In the genomic region with DNA sequence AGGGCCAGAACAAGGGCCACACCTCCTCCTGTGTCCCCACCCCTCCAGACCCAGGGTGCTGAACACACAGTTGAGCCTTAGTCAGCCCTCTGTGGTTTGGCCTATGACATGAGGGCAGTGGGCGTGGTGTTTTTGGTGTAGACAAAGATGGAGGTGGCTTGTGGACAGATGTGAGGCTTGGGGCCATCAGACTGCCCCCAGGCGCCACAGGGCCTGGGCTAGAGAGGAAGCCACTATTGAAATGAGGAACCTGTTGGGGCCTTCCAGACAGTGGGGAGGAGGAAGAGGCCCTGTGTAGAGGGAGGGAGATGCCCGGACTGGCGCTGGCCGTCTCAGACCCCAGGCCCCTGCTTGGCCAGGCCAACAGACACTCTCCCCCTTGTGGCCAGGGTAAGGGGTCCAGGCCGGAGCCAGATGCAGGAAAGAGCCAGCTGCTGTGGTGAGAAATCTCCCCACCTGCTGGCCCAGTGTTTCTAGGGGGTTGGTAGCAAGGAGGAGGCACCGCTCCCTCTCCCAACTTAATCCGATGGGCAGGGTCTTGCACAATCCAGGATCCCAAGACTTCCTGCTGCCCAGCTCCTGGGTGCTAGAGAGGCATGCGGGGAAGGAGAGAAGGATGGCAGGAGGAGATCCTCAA, we compare ENCODE assay signal across 8 cellular contexts. TPM values are rescaled to one million over a fixed set of nuclear protein-coding genes. Genes with fewer than 3 reads are reported as not detected.
A peak's percentile ranks its signal among the peaks of the same experiment; 100 is the strongest.
DNase-seq lines count a peak whose midpoint lies in the region; ATAC-seq and TF ChIP-seq lines count a peak whose summit lies in the region.

No MANE protein-coding gene starts in this region.

- H3K79me2 ChIP-seq in Loucy (ENCODE audit: insufficient read depth, low read length), result no peaks in the 10 kb centered on the region

- H3K4me2 ChIP-seq in Loucy (ENCODE audit: low read depth, low read length, poor library complexity, severe bottlenecking), result no peak overlapping the region

- intact Hi-C loops in right lobe of liver (cut with DNase I) (no loop called here), aorta (cut with DNase I) (no loop called here)

- peak; percentile 15 for TF ChIP-seq POLR2A in GM18951 (IDR thresholded peaks at IDR 0.05; ENCODE audit: extremely low read depth, insufficient read depth, insufficient read length)
- TF ChIP-seq POLR2A in right lobe of liver (IDR thresholded peaks at IDR 0.05), result peak; percentile 19

- H3K27me3 ChIP-seq in Loucy (ENCODE audit: insufficient read depth, low read length, poor library complexity, severe bottlenecking) (no peaks in the 10 kb centered on the region), right lobe of liver (no peaks in the 10 kb centered on the region), aorta (ENCODE audit: control insufficient read depth in 1 of 2, insufficient read depth in 2 of 2, low read length in 1 of 2) (no peaks in the 10 kb centered on the region)

- H3K4me3 ChIP-seq in Loucy (ENCODE audit: low read length, poor library complexity, severe bottlenecking) (no peak overlapping the region), astrocyte of the cerebellum (ENCODE audit: low read depth, low read length) (no peak overlapping the region), right lobe of liver (no peak overlapping the region), aorta (ENCODE audit: low read length in 2 of 2) (no peak overlapping the region)

- WGBS in right lobe of liver (ENCODE audit: insufficient coverage, low coverage, low lambda C conversion rate, missing lambda C conversion rate), result 67% methylated on average over 6 of the region's 9 CpGs
- 88 to 90% methylated on average over 9 of the region's 9 CpGs for WGBS in aorta, 2 donors

- H4K20me1 ChIP-seq in Loucy (ENCODE audit: insufficient read depth, low read length, poor library complexity, severe bottlenecking), result no peaks in the 10 kb centered on the region

- ATAC-seq in right lobe of liver (peak; percentile 44 to 75 (median 65)), aorta (ENCODE audit: low FRiP score) (peak; percentile 24), GM19463 (IDR thresholded peaks at IDR 0.05; ENCODE audit: unreplicated experiment) (no peak), HG02571 (IDR thresholded peaks at IDR 0.05; ENCODE audit: unreplicated experiment) (no peak)

- H3K9me2 ChIP-seq in Loucy (replicated peaks; ENCODE audit: low read depth, low read length), result no peaks in the 10 kb centered on the region

- DNase-seq in AML-193 (lab: John Stamatoyannopoulos, UW), result peak; percentile 98 to 99
- no peak for DNase-seq in astrocyte of the cerebellum (ENCODE audit: low read depth)
- DNase-seq in right lobe of liver, result peak; percentile 61 to 76 (median 67)
- peak in 1 of 2 donors; percentile 93 for DNase-seq in aorta

- H3K4me1 ChIP-seq in Loucy (ENCODE audit: insufficient read depth, low read length, poor library complexity, severe bottlenecking), result peaks cover 8% of the 10 kb centered on the region
- peaks cover 0 to 8% (median 3%) of the 10 kb centered on the region in 4 donors for H3K4me1 ChIP-seq in right lobe of liver
- no peaks in the 10 kb centered on the region for H3K4me1 ChIP-seq in aorta (ENCODE audit: control insufficient read depth in 1 of 2, insufficient read depth in 2 of 2, low read length in 2 of 2)

- no peak overlapping the region for H3K9ac ChIP-seq in Loucy (ENCODE audit: low read depth, low read length, poor library complexity, severe bottlenecking)

- TF ChIP-seq CTCF in Loucy (conservative IDR thresholded peaks at IDR 0.05; ENCODE audit: low read length), result peak; percentile 29
- peak; percentile 27 for TF ChIP-seq CTCF in astrocyte of the cerebellum (IDR thresholded peaks at IDR 0.05; ENCODE audit: low read depth, low read length, missing control alignments)
- TF ChIP-seq CTCF in right lobe of liver (IDR thresholded peaks at IDR 0.05), result peak in 1 of 4 donors; percentile 4

- in situ Hi-C loops in GM18951 (cut with MboI; ENCODE audit: low sequenced_read_pairs, unreplicated experiment), result no loop called here
- in situ Hi-C loops in astrocyte of the cerebellum (cut with HindIII; ENCODE audit: low sequenced_read_pairs), result no loop called here

- H2AFZ ChIP-seq in Loucy (ENCODE audit: low read length), result peak overlapping the region; percentile 60; the same call in 1 of the 2 replicates

- H3F3A ChIP-seq in Loucy (ENCODE audit: low read depth), result no peaks in the 10 kb centered on the region

- H3K36me3 ChIP-seq in Loucy (ENCODE audit: insufficient read depth, low read length) (no peaks in the 10 kb centered on the region), right lobe of liver (no peaks in the 10 kb centered on the region), aorta (ENCODE audit: control insufficient read depth in 1 of 2, insufficient read depth in 2 of 2, low read length in 1 of 2) (no peaks in the 10 kb centered on the region)

- H3K27ac ChIP-seq in right lobe of liver (no peak overlapping the region), aorta (ENCODE audit: low read depth in 1 of 2, low read length in 2 of 2) (peak overlapping the region in 1 of 2 donors; percentile 58)

- H3K9me3 ChIP-seq in Loucy (ENCODE audit: insufficient read depth, low read depth, low read length), result no peaks in the 10 kb centered on the region
- H3K9me3 ChIP-seq in right lobe of liver, result no peaks in the 10 kb centered on the region
- H3K9me3 ChIP-seq in aorta (ENCODE audit: control insufficient read depth, low read length), result no peaks in the 10 kb centered on the region

RNA-seq across cellular contexts. Expression of a gene that starts 53.8 kb away (rescaled TPM):
- total RNA-seq in right lobe of liver (10 to 100 TPM in 4 of 6 experiments, 1 to 10 TPM in 2; 8.2 to 13.5 (median 11.0) TPM), aorta (10 to 100 TPM; 55.4 to 98.8 TPM)
- polyA plus RNA-seq in aorta, result 10 to 100 TPM; 27.3 to 32.9 TPM

Comparison
In these comparisons a context has a peak if more than half of its experiments do, and no peak if none do; other contexts are left out.
1. ATAC-seq: peak in right lobe of liver (4 of 4) and aorta (single experiment); none in GM19463 (single experiment) and HG02571 (single experiment).